In the genomic region with DNA sequence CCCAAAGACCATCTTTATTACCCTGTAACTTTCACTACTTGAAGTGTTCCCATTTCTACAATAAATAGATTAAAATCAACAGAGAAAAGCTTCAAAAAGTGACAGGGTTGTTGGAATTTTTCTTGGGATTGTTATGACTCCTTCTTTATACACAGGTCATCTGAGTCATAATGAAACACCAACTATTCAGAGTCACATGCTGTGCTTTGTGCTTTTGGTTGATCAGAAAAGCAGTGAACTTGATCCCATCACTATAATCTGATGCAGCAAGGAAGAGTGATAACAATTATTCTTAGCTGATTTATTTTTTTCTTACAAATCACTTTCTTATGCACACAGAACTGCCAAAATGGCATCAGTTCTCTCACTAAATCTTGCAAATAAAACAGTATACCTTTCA, we compare ENCODE assay signal across 12 cellular contexts.
A peak's percentile ranks its signal among the peaks of the same experiment; 100 is the strongest.
DNase-seq lines count a peak whose midpoint lies in the region; TF ChIP-seq lines count a peak whose summit lies in the region.
"Had no signal": no experiment of that assay in that cellular context is flagged by ENCODE, and none has a peak within 500 bp of the region (broad histone marks: within the 10 kb centered on the region; RNA-seq: fewer than 3 reads in every experiment).

No MANE protein-coding gene starts in this region.

- no peak overlapping the region for H3K4me3 ChIP-seq in AG10803 (ENCODE audit: low read length)
- H3K4me3 ChIP-seq in choroid plexus epithelial cell (ENCODE audit: low read depth, low read length), result no peak overlapping the region
- H3K4me3 ChIP-seq: BLaER1 treated with 17β-estradiol and CSF1 and Interleukin-3, amounts not matched to agents 10 nM and 100 nM; stomach had no signal

- no peak for TF ChIP-seq CTCF in AG10803 (conservative IDR thresholded peaks at IDR 0.05; ENCODE audit: low read length)
- no peak for TF ChIP-seq CTCF in choroid plexus epithelial cell (conservative IDR thresholded peaks at IDR 0.05; ENCODE audit: low read depth, low read length)

- DNase-seq in AG10803 (ENCODE audit: low read depth) (peak; percentile 47), NCI-H69 (lab: John Stamatoyannopoulos, UW) (peak; percentile 23), choroid plexus epithelial cell (ENCODE audit: low read depth) (peak; percentile 69), kidney tubule cell (ENCODE audit: low spot score) (peak; percentile 87), NCI-H2107 treated with DMSO at 0.1 percent for 48 hours (lab: John Stamatoyannopoulos, UW; ENCODE audit: unreplicated experiment) (no peak), NCI-H1105 (lab: John Stamatoyannopoulos, UW) (no peak), germinal center (ENCODE audit: low spot score) (no peak), GOT3 (lab: John Stamatoyannopoulos, UW) (no peak)
- DNase-seq: activated CD4-positive, alpha-beta T cell treated with anti-CD3 and anti-CD28 coated beads for 36 hours; islet precursor cell; stomach had no signal

Comparison
In these comparisons a context has a peak if more than half of its experiments do, and no peak if none do; other contexts are left out.
1. DNase-seq: peak in AG10803 (single experiment), NCI-H69 (single experiment), choroid plexus epithelial cell (single experiment) and kidney tubule cell (single experiment); none in NCI-H2107 treated with DMSO at 0.1 percent for 48 hours (single experiment), NCI-H1105 (single experiment), germinal center (single experiment) and GOT3 (single experiment).